In the genomic region with DNA sequence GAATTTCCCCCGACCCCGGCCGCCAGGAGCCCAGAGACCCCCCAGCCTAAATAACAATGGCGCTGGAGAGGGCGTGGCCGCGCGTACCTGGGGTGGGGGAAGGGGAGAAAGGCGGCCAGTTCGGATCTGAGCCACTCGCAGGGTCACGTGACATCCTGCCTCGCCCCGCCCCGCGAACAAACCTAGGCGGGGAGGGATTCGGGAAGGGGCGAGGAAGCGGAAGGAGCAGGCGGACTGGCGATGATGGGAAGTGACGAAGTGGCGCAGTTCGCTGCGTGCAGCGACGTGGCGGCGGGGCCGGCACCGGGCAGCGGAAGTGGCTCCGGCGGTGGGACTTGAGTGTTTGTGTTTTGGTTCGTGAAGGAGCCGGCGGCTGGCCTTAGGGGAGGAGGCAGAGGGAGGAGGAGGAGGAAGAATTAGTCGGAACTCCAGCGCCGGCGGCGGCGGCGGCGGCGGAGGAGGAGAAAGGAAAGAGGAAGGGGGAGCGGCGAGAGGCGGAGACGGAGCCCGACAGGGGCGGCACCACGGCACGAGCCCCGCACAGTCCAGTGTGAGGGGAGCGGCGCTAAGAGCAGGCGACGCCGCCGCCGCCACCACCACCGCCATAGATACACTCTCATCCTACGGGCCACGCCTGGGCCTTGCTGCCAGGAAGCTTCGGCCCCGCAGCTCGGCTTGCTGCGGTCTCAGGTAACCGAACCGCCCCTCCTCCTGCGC, we compare ENCODE assay signal across 1 cellular context.
A peak's percentile ranks its signal among the peaks of the same experiment; 100 is the strongest.
TF ChIP-seq lines count a peak whose summit lies in the region.

A gene with protein sequence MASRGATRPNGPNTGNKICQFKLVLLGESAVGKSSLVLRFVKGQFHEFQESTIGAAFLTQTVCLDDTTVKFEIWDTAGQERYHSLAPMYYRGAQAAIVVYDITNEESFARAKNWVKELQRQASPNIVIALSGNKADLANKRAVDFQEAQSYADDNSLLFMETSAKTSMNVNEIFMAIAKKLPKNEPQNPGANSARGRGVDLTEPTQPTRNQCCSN (plus strand): TSS at position 266 of the 717 bp plus-strand sequence. CDS start 3,802 bp downstream, outside the sequence.

TF ChIP-seq in K562, 482 proteins besides CTCF, POLR2A, EP300 and RAD21 (continued from another document and continues in another):
- TF ChIP-seq, protein P1, sequence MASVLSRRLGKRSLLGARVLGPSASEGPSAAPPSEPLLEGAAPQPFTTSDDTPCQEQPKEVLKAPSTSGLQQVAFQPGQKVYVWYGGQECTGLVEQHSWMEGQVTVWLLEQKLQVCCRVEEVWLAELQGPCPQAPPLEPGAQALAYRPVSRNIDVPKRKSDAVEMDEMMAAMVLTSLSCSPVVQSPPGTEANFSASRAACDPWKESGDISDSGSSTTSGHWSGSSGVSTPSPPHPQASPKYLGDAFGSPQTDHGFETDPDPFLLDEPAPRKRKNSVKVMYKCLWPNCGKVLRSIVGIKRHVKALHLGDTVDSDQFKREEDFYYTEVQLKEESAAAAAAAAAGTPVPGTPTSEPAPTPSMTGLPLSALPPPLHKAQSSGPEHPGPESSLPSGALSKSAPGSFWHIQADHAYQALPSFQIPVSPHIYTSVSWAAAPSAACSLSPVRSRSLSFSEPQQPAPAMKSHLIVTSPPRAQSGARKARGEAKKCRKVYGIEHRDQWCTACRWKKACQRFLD (CRISPR knock-in tag; IDR thresholded peaks at IDR 0.05): peak; percentile 87
- TF ChIP-seq MEF2A (IDR thresholded peaks at IDR 0.05; ENCODE audit: control insufficient read depth, low read depth, low read length) (no peak; the same call in 1 of the 2 replicates), NR1H2 (CRISPR knock-in tag; IDR thresholded peaks at IDR 0.05) (no peak), SMAD4 (CRISPR knock-in tag; conservative IDR thresholded peaks at IDR 0.05) (peak; percentile 68), EP400 (IDR thresholded peaks at IDR 0.05) (peak; percentile 99), BACH1 (tag; IDR thresholded peaks at IDR 0.05) (no peak), HNRNPH1 (optimal IDR thresholded peaks at IDR 0.05; ENCODE audit: low read depth, low read length) (no peak), NCOA2 (IDR thresholded peaks at IDR 0.05; ENCODE audit: partially characterized antibody in 2 of 2) (no peak), MYBL2 (IDR thresholded peaks at IDR 0.05; ENCODE audit: low read depth) (no peak), MYBL2 (CRISPR knock-in tag; IDR thresholded peaks at IDR 0.05; ENCODE audit: borderline replicate concordance) (no peak), NRF1 (conservative IDR thresholded peaks at IDR 0.05 in 1 of 2, IDR thresholded peaks at IDR 0.05 in 1 of 2) (peak; percentile 83 to 86), NR2C2 (CRISPR knock-in tag; IDR thresholded peaks at IDR 0.05) (no peak), NR2C2 (tag; IDR thresholded peaks at IDR 0.05) (peak; percentile 47; the same call in 1 of the 2 replicates), ZNF140 (CRISPR knock-in tag; IDR thresholded peaks at IDR 0.05) (no peak), SMARCA4 (IDR thresholded peaks at IDR 0.05) (peak; percentile 34; the same call in 1 of the 2 replicates), HLTF (IDR thresholded peaks at IDR 0.05) (peak; percentile 92), EHMT2 (IDR thresholded peaks at IDR 0.05) (no peak), ARNT (IDR thresholded peaks at IDR 0.05) (peak in 1 of 2 experiments; percentile 79; a peak in 1 of 4 replicates), ZNF766 (CRISPR knock-in tag; conservative IDR thresholded peaks at IDR 0.05) (no peak; the same call in 1 of the 2 replicates), HSF4 (CRISPR knock-in tag; IDR thresholded peaks at IDR 0.05; ENCODE audit: borderline replicate concordance) (no peak), CBX1 (IDR thresholded peaks at IDR 0.05; ENCODE audit: low read depth) (no peak), PCBP1 (IDR thresholded peaks at IDR 0.05; ENCODE audit: low read depth, low read length, poor library complexity, severe bottlenecking) (peak; percentile 96), RBFOX2 (IDR thresholded peaks at IDR 0.05; ENCODE audit: low read depth, low read length) (peak; percentile 96), NCOA6 (IDR thresholded peaks at IDR 0.05) (peak; percentile 77; the same call in 1 of the 2 replicates), ZNF253 (CRISPR knock-in tag; conservative IDR thresholded peaks at IDR 0.05) (no peak), SAP30 (IDR thresholded peaks at IDR 0.05; ENCODE audit: borderline replicate concordance, insufficient read depth, low read depth, low read length, poor library complexity, severe bottlenecking) (no peak), PTRF (tag; IDR thresholded peaks at IDR 0.05) (no peak), RBM17 (IDR thresholded peaks at IDR 0.05; ENCODE audit: borderline replicate concordance, low read depth, low read length) (no peak), FOXJ2 (tag; IDR thresholded peaks at IDR 0.05) (peak; percentile 81; the same call in 1 of the 2 replicates), HMGN3 (IDR thresholded peaks at IDR 0.05; ENCODE audit: borderline replicate concordance, extremely low read depth, insufficient read length, low read depth, low read length) (peak; percentile 90)
- TF ChIP-seq, protein P2, sequence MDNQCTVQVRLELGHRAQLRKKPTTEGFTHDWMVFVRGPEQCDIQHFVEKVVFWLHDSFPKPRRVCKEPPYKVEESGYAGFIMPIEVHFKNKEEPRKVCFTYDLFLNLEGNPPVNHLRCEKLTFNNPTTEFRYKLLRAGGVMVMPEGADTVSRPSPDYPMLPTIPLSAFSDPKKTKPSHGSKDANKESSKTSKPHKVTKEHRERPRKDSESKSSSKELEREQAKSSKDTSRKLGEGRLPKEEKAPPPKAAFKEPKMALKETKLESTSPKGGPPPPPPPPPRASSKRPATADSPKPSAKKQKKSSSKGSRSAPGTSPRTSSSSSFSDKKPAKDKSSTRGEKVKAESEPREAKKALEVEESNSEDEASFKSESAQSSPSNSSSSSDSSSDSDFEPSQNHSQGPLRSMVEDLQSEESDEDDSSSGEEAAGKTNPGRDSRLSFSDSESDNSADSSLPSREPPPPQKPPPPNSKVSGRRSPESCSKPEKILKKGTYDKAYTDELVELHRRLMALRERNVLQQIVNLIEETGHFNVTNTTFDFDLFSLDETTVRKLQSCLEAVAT (IDR thresholded peaks at IDR 0.05): peak; percentile 63 to 83; a peak in 3 of 4 replicates
- TF ChIP-seq, protein P3, sequence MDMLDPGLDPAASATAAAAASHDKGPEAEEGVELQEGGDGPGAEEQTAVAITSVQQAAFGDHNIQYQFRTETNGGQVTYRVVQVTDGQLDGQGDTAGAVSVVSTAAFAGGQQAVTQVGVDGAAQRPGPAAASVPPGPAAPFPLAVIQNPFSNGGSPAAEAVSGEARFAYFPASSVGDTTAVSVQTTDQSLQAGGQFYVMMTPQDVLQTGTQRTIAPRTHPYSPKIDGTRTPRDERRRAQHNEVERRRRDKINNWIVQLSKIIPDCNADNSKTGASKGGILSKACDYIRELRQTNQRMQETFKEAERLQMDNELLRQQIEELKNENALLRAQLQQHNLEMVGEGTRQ (CRISPR knock-in tag; IDR thresholded peaks at IDR 0.05): peak; percentile 97
- TF ChIP-seq, protein P4, sequence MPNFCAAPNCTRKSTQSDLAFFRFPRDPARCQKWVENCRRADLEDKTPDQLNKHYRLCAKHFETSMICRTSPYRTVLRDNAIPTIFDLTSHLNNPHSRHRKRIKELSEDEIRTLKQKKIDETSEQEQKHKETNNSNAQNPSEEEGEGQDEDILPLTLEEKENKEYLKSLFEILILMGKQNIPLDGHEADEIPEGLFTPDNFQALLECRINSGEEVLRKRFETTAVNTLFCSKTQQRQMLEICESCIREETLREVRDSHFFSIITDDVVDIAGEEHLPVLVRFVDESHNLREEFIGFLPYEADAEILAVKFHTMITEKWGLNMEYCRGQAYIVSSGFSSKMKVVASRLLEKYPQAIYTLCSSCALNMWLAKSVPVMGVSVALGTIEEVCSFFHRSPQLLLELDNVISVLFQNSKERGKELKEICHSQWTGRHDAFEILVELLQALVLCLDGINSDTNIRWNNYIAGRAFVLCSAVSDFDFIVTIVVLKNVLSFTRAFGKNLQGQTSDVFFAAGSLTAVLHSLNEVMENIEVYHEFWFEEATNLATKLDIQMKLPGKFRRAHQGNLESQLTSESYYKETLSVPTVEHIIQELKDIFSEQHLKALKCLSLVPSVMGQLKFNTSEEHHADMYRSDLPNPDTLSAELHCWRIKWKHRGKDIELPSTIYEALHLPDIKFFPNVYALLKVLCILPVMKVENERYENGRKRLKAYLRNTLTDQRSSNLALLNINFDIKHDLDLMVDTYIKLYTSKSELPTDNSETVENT (CRISPR knock-in tag; IDR thresholded peaks at IDR 0.05): peak; percentile 19; the same call in 1 of the 2 replicates
- TF ChIP-seq, protein P5, sequence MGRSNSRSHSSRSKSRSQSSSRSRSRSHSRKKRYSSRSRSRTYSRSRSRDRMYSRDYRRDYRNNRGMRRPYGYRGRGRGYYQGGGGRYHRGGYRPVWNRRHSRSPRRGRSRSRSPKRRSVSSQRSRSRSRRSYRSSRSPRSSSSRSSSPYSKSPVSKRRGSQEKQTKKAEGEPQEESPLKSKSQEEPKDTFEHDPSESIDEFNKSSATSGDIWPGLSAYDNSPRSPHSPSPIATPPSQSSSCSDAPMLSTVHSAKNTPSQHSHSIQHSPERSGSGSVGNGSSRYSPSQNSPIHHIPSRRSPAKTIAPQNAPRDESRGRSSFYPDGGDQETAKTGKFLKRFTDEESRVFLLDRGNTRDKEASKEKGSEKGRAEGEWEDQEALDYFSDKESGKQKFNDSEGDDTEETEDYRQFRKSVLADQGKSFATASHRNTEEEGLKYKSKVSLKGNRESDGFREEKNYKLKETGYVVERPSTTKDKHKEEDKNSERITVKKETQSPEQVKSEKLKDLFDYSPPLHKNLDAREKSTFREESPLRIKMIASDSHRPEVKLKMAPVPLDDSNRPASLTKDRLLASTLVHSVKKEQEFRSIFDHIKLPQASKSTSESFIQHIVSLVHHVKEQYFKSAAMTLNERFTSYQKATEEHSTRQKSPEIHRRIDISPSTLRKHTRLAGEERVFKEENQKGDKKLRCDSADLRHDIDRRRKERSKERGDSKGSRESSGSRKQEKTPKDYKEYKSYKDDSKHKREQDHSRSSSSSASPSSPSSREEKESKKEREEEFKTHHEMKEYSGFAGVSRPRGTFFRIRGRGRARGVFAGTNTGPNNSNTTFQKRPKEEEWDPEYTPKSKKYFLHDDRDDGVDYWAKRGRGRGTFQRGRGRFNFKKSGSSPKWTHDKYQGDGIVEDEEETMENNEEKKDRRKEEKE (IDR thresholded peaks at IDR 0.05; ENCODE audit: borderline replicate concordance in 1 of 2, control insufficient read depth in 1 of 2, low read depth in 2 of 2, low read length in 1 of 2): peak in 1 of 2 experiments; percentile 87; a peak in 2 of 4 replicates
- TF ChIP-seq, protein P6, sequence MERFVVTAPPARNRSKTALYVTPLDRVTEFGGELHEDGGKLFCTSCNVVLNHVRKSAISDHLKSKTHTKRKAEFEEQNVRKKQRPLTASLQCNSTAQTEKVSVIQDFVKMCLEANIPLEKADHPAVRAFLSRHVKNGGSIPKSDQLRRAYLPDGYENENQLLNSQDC (CRISPR knock-in tag; IDR thresholded peaks at IDR 0.05): peak; percentile 79; the same call in 1 of the 2 replicates
- TF ChIP-seq, protein P7, sequence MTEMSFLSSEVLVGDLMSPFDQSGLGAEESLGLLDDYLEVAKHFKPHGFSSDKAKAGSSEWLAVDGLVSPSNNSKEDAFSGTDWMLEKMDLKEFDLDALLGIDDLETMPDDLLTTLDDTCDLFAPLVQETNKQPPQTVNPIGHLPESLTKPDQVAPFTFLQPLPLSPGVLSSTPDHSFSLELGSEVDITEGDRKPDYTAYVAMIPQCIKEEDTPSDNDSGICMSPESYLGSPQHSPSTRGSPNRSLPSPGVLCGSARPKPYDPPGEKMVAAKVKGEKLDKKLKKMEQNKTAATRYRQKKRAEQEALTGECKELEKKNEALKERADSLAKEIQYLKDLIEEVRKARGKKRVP (CRISPR knock-in tag; IDR thresholded peaks at IDR 0.05): 0 out of 2 replicates have a peak, but pooled peaks have one; percentile 25
- TF ChIP-seq, protein P8, sequence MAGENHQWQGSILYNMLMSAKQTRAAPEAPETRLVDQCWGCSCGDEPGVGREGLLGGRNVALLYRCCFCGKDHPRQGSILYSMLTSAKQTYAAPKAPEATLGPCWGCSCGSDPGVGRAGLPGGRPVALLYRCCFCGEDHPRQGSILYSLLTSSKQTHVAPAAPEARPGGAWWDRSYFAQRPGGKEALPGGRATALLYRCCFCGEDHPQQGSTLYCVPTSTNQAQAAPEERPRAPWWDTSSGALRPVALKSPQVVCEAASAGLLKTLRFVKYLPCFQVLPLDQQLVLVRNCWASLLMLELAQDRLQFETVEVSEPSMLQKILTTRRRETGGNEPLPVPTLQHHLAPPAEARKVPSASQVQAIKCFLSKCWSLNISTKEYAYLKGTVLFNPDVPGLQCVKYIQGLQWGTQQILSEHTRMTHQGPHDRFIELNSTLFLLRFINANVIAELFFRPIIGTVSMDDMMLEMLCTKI (IDR thresholded peaks at IDR 0.05; ENCODE audit: partially characterized antibody): no peak
